Comparison of ENCODE assay signal across 18 cellular contexts in the genomic region with DNA sequence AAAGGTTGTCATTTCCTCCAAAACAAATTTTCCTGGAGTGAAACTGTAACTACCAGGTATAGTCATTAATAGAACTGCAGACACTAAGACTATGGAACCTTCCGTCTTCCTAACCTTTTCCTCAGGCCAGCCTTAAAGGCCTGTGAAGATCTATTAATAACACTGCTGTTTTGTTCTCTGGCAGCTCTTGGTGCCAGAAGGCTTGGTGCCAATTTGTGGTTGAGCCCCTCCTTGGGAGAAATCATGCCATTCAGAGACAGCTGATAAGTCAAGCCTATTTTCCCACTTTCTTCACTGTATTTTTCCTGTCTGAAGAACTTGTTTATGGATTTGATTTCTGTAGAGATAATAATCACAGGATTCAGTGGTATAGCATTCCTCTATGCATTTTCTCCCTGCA.
DNase-seq lines count a peak whose midpoint lies in the region; TF ChIP-seq lines count a peak whose summit lies in the region.
"Had no signal": no experiment of that assay in that cellular context is flagged by ENCODE, and none has a peak within 500 bp of the region (broad histone marks: within the 10 kb centered on the region; RNA-seq: fewer than 3 reads in every experiment).

No MANE protein-coding gene starts in this region.

- H3K4me1 ChIP-seq in A673 (ENCODE audit: insufficient read depth, low read length, poor library complexity, severe bottlenecking), result no peaks in the 10 kb centered on the region
- H3K4me1 ChIP-seq: colonic mucosa had no signal

- H3K27me3 ChIP-seq in A673 (replicated peaks; ENCODE audit: insufficient read depth, low read depth, low read length, poor library complexity), result no peaks in the 10 kb centered on the region
- H3K27me3 ChIP-seq: colonic mucosa had no signal

- no TSS peak for BruUV-seq in A673 (replicated peaks; lab: Mats Ljungman, UMichigan)

- no peaks in the 10 kb centered on the region for H3K9me3 Mint-ChIP-seq in chondrocyte (ENCODE audit: low read depth)
- peaks cover 6% of the 10 kb centered on the region for H3K9me3 Mint-ChIP-seq in activated T-helper 2 cell treated with anti-CD3 and anti-CD28 coated beads, Interferon-gamma antibody, Interleukin-2, Interleukin-4, amounts not matched to agents 10 μg/mL and 5 μg/mL and 100 μg/mL, durations not matched to agents 14 hours and 24 hours and 36 hours

- TF ChIP-seq CTCF in A673 (conservative IDR thresholded peaks at IDR 0.05; ENCODE audit: low read depth, low read length) (no peak), chondrocyte (IDR thresholded peaks at IDR 0.05) (no peak), lower leg skin (IDR thresholded peaks at IDR 0.05) (no peak)

- POLR2A ChIA-PET in A673 (lab: Charles Lee; ENCODE audit: low non-redundant PET), result no interaction called here

- no peak for TF ChIP-seq POLR2A in lower leg skin (IDR thresholded peaks at IDR 0.05)

- CTCF ChIA-PET in A673 (lab: Charles Lee), result no interaction called here

- H3K36me3 ChIP-seq in A673 (ENCODE audit: insufficient read depth, low read length, poor library complexity, severe bottlenecking), result no peaks in the 10 kb centered on the region
- H3K36me3 ChIP-seq: colonic mucosa had no signal

- no peak overlapping the region for H3K4me3 ChIP-seq in A673 (ENCODE audit: low read depth, low read length, poor library complexity, severe bottlenecking)
- no peak overlapping the region for H3K4me3 ChIP-seq in lower leg skin (ENCODE audit: low read depth, poor library complexity, severe bottlenecking)
- H3K4me3 ChIP-seq: colonic mucosa, smooth muscle cell had no signal

- peaks cover 2% of the 10 kb centered on the region for H3K27me3 Mint-ChIP-seq in chondrocyte (ENCODE audit: low read depth)
- no peaks in the 10 kb centered on the region for H3K27me3 Mint-ChIP-seq in activated T-helper 2 cell treated with anti-CD3 and anti-CD28 coated beads, Interferon-gamma antibody, Interleukin-2, Interleukin-4, amounts not matched to agents 10 μg/mL and 5 μg/mL and 100 μg/mL, durations not matched to agents 14 hours and 24 hours and 36 hours (ENCODE audit: low read depth)
- H3K27me3 Mint-ChIP-seq: activated CD4-positive, alpha-beta memory T cell treated with anti-CD3 and anti-CD28 coated beads for 36 hours; activated naive CD8-positive, alpha-beta T cell treated with anti-CD3 and anti-CD28 coated beads, Interleukin-2, amount 50 U/mL, for 24 hours; stimulated activated naive B cell treated with anti-CD40 and anti-IgM and Interleukin-4, amounts not matched to agents 10 μg/mL and 1 μg/mL and 100 μg/mL, for 72 hours had no signal

- no peaks in the 10 kb centered on the region for H3K36me3 Mint-ChIP-seq in chondrocyte (ENCODE audit: low read depth)
- H3K36me3 Mint-ChIP-seq in activated T-helper 2 cell treated with anti-CD3 and anti-CD28 coated beads, Interferon-gamma antibody, Interleukin-2, Interleukin-4, amounts not matched to agents 10 μg/mL and 5 μg/mL and 100 μg/mL, durations not matched to agents 14 hours and 24 hours and 36 hours (ENCODE audit: low read depth), result no peaks in the 10 kb centered on the region
- H3K36me3 Mint-ChIP-seq: activated CD4-positive, alpha-beta memory T cell treated with anti-CD3 and anti-CD28 coated beads for 36 hours; stimulated activated naive B cell treated with anti-CD40 and anti-IgM and Interleukin-4, amounts not matched to agents 10 μg/mL and 1 μg/mL and 100 μg/mL, for 72 hours had no signal

- DNase-seq in A673 (ENCODE audit: low spot score), result peak; percentile 23
- DNase-seq in HT1080 (ENCODE audit: low read depth), result peak; percentile 38
- peak; percentile 80 for DNase-seq in astrocyte of the hippocampus (ENCODE audit: low read depth, low spot score)
- DNase-seq in medulla oblongata (ENCODE audit: extremely low spot score), result peak; percentile 5
- DNase-seq in chondrocyte (ENCODE audit: low spot score), result no peak
- no peak for DNase-seq in lower leg skin (ENCODE audit: low spot score in 2 of 2)
- no peak for DNase-seq in T1000 (lab: John Stamatoyannopoulos, UW)
- DNase-seq in activated T-helper 2 cell treated with anti-CD3 and anti-CD28 coated beads, Interferon-gamma antibody, Interleukin-2, Interleukin-4, amounts not matched to agents 10 μg/mL and 5 μg/mL and 100 μg/mL, durations not matched to agents 14 hours and 24 hours and 36 hours (ENCODE audit: low spot score), result no peak
- DNase-seq: activated CD4-positive, alpha-beta memory T cell treated with anti-CD3 and anti-CD28 coated beads for 36 hours; activated naive CD8-positive, alpha-beta T cell treated with anti-CD3 and anti-CD28 coated beads, Interleukin-2, amount 50 U/mL, for 24 hours; activated T-cell treated with anti-CD3 and anti-CD28 coated beads, Interleukin-2, amount 50 U/mL, for 48 hours; colonic mucosa; kidney; NCI-H1436; NCI-H510A treated with DMSO at 0.1 percent for 48 hours; OCI-M1; stimulated activated naive B cell treated with anti-CD40 and anti-IgM and Interleukin-4, amounts not matched to agents 10 μg/mL and 1 μg/mL and 100 μg/mL, for 72 hours had no signal

- H3K27ac ChIP-seq in A673 (ENCODE audit: low read depth, low read length, poor library complexity, severe bottlenecking), result no peak overlapping the region
- H3K27ac ChIP-seq: colonic mucosa had no signal

- WGBS in lower leg skin, 2 donors, result 19 to 39% methylated on average over 1 of the region's 1 CpG

- H3K27ac Mint-ChIP-seq in chondrocyte (ENCODE audit: unreplicated experiment), result no peak overlapping the region
- no peak overlapping the region for H3K27ac Mint-ChIP-seq in activated T-helper 2 cell treated with anti-CD3 and anti-CD28 coated beads, Interferon-gamma antibody, Interleukin-2, Interleukin-4, amounts not matched to agents 10 μg/mL and 5 μg/mL and 100 μg/mL, durations not matched to agents 14 hours and 24 hours and 36 hours
- H3K27ac Mint-ChIP-seq: activated CD4-positive, alpha-beta memory T cell treated with anti-CD3 and anti-CD28 coated beads for 36 hours; activated naive CD8-positive, alpha-beta T cell treated with anti-CD3 and anti-CD28 coated beads, Interleukin-2, amount 50 U/mL, for 24 hours; stimulated activated naive B cell treated with anti-CD40 and anti-IgM and Interleukin-4, amounts not matched to agents 10 μg/mL and 1 μg/mL and 100 μg/mL, for 72 hours had no signal

- intact Hi-C loops in A673 (cut with micrococcal nuclease; ENCODE audit: unreplicated experiment) (no loop called here), lower leg skin (cut with DNase I; ENCODE audit: low total_unique reads) (no loop called here)
- intact Hi-C loops in activated T-helper 2 cell treated with anti-CD3 and anti-CD28 coated beads, Interferon-gamma antibody, Interleukin-2, Interleukin-4, amounts not matched to agents 10 μg/mL and 5 μg/mL and 100 μg/mL, durations not matched to agents 14 hours and 24 hours and 36 hours (cut with micrococcal nuclease), result no loop called here

- peaks cover 12% of the 10 kb centered on the region for H3K4me1 Mint-ChIP-seq in chondrocyte (ENCODE audit: low read depth)
- no peaks in the 10 kb centered on the region for H3K4me1 Mint-ChIP-seq in activated T-helper 2 cell treated with anti-CD3 and anti-CD28 coated beads, Interferon-gamma antibody, Interleukin-2, Interleukin-4, amounts not matched to agents 10 μg/mL and 5 μg/mL and 100 μg/mL, durations not matched to agents 14 hours and 24 hours and 36 hours (ENCODE audit: low read depth)
- H3K4me1 Mint-ChIP-seq: activated naive CD8-positive, alpha-beta T cell treated with anti-CD3 and anti-CD28 coated beads, Interleukin-2, amount 50 U/mL, for 24 hours; stimulated activated naive B cell treated with anti-CD40 and anti-IgM and Interleukin-4, amounts not matched to agents 10 μg/mL and 1 μg/mL and 100 μg/mL, for 72 hours had no signal

- H3K9me3 ChIP-seq in A673 (ENCODE audit: low read depth, low read length, poor library complexity, severe bottlenecking), result no peaks in the 10 kb centered on the region
- H3K9me3 ChIP-seq: colonic mucosa had no signal

- H3K4me3 Mint-ChIP-seq in chondrocyte (ENCODE audit: unreplicated experiment), result no peak overlapping the region
- H3K4me3 Mint-ChIP-seq in activated T-helper 2 cell treated with anti-CD3 and anti-CD28 coated beads, Interferon-gamma antibody, Interleukin-2, Interleukin-4, amounts not matched to agents 10 μg/mL and 5 μg/mL and 100 μg/mL, durations not matched to agents 14 hours and 24 hours and 36 hours (ENCODE audit: low read depth), result no peak overlapping the region
- H3K4me3 Mint-ChIP-seq: activated CD4-positive, alpha-beta memory T cell treated with anti-CD3 and anti-CD28 coated beads for 36 hours; activated naive CD8-positive, alpha-beta T cell treated with anti-CD3 and anti-CD28 coated beads, Interleukin-2, amount 50 U/mL, for 24 hours; stimulated activated naive B cell treated with anti-CD40 and anti-IgM and Interleukin-4, amounts not matched to agents 10 μg/mL and 1 μg/mL and 100 μg/mL, for 72 hours had no signal

Comparison
In these comparisons a context has a peak if more than half of its experiments do, and no peak if none do; other contexts are left out.
1. DNase-seq: peak in A673 (single experiment), HT1080 (single experiment), astrocyte of the hippocampus (single experiment) and medulla oblongata (single experiment); none in chondrocyte (single experiment), lower leg skin (0 of 2), T1000 (single experiment) and activated T-helper 2 cell treated with anti-CD3 and anti-CD28 coated beads, Interferon-gamma antibody, Interleukin-2, Interleukin-4, amounts not matched to agents 10 μg/mL and 5 μg/mL and 100 μg/mL, durations not matched to agents 14 hours and 24 hours and 36 hours (single experiment).